Comparison of ENCODE assay signal across 10 cellular contexts in the genomic region with DNA sequence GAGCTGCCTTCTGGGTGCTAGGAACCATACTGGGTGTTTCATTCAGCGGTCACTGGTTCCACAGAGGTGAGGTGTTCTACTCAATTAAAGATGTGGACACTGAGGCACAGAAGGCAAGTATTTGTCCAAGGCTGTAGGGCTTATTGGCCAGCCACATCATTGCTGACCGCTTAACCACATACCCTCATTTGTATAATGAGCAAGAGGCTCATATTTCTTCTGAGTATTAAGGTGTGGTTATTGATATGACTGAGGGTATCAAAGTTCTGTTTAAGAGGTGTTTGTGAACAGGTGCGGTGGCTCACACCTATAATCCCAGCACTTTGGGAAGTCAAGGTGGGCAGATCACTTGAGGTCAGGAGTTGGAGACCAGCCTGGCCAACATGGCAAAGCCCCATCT. TPM values are rescaled to one million over a fixed set of nuclear protein-coding genes. Genes with fewer than 3 reads are reported as not detected.
A peak's percentile ranks its signal among the peaks of the same experiment; 100 is the strongest.
DNase-seq lines count a peak whose midpoint lies in the region; ATAC-seq and TF ChIP-seq lines count a peak whose summit lies in the region.
"Had no signal": no experiment of that assay in that cellular context is flagged by ENCODE, and none has a peak within 500 bp of the region (broad histone marks: within the 10 kb centered on the region; RNA-seq: fewer than 3 reads in every experiment).

No MANE protein-coding gene starts in this region.

- H3K27ac Mint-ChIP-seq in brain (peak overlapping the region in 3 of 5 experiments; percentile 95 to 97 (median 96)), natural killer cell (peak overlapping the region; percentile 57 to 78)

- H3K36me3 Mint-ChIP-seq in brain = peaks cover 14% of the 10 kb centered on the region
- H3K36me3 Mint-ChIP-seq in natural killer cell = no peaks in the 10 kb centered on the region

- H3K4me3 Mint-ChIP-seq in brain = peak overlapping the region in 1 of 5 experiments; percentile 68
- no peak overlapping the region for H3K4me3 Mint-ChIP-seq in natural killer cell

- H3K27me3 Mint-ChIP-seq in brain (no peaks in the 10 kb centered on the region), natural killer cell (ENCODE audit: low read depth in 2 of 2) (no peaks in the 10 kb centered on the region)

- H3K9me3 ChIP-seq in right cardiac atrium (ENCODE audit: control insufficient read depth, low read length) (no peaks in the 10 kb centered on the region), uterus (no peaks in the 10 kb centered on the region)

- 95% methylated on average over 3 of the region's 3 CpGs for WGBS in right cardiac atrium

- TF ChIP-seq CTCF in brain (conservative IDR thresholded peaks at IDR 0.05) (no peak), natural killer cell (IDR thresholded peaks at IDR 0.05) (no peak), uterus (IDR thresholded peaks at IDR 0.05) (no peak)

- H3K27ac ChIP-seq in right cardiac atrium (ENCODE audit: low read length) = peak overlapping the region; percentile 63
- H3K27ac ChIP-seq in uterus = peak overlapping the region; percentile 3 to 8
- H3K27ac ChIP-seq: brain microvascular endothelial cell had no signal

- ATAC-seq in right cardiac atrium (no peak), left cardiac atrium (no peak), natural killer cell (no peak)

- no peaks in the 10 kb centered on the region for H3K27me3 ChIP-seq in right cardiac atrium (ENCODE audit: control insufficient read depth, insufficient read depth)
- no peaks in the 10 kb centered on the region for H3K27me3 ChIP-seq in uterus
- H3K27me3 ChIP-seq: brain microvascular endothelial cell had no signal

- intact Hi-C loops in right cardiac atrium (cut with DNase I) (no loop called here), left cardiac atrium (cut with DNase I) (no loop called here), natural killer cell (cut with micrococcal nuclease) (no loop called here), uterus (cut with DNase I; ENCODE audit: low total_unique reads) (no loop called here)

- H3K4me1 ChIP-seq in right cardiac atrium (ENCODE audit: control insufficient read depth, insufficient read depth, low read length) (peaks cover 47% of the 10 kb centered on the region), uterus (peaks cover 0 to 11% of the 10 kb centered on the region in 2 donors)

- no peak for DNase-seq in right cardiac atrium
- DNase-seq in left cardiac atrium = no peak
- no peak for DNase-seq in natural killer cell
- no peak for DNase-seq in uterus
- DNase-seq in HCEC 1CT = no peak
- DNase-seq in KBM-7 = no peak
- no peak for DNase-seq in foreskin melanocyte
- DNase-seq: MM.1S had no signal

- in situ Hi-C loops in KBM-7 (cut with MboI; ENCODE audit: low pct_unique_long_range_greater_than_20kb, low sequenced_read_pairs) = no loop called here

- H3K4me3 ChIP-seq in right cardiac atrium (ENCODE audit: low read length) (no peak overlapping the region), uterus (no peak overlapping the region)

- no peaks in the 10 kb centered on the region for H3K36me3 ChIP-seq in uterus
- H3K36me3 ChIP-seq: brain microvascular endothelial cell had no signal

- H3K9me3 Mint-ChIP-seq in brain (no peaks in the 10 kb centered on the region), natural killer cell (no peaks in the 10 kb centered on the region)

- TF ChIP-seq POLR2A in uterus (IDR thresholded peaks at IDR 0.05) = no peak

- H3K4me1 Mint-ChIP-seq in brain = peaks cover 71% of the 10 kb centered on the region
- H3K4me1 Mint-ChIP-seq in natural killer cell = peaks cover 88 to 91% of the 10 kb centered on the region in 2 donors

RNA-seq across cellular contexts. Expression of a gene that starts 14.3 kb away (rescaled TPM):
- total RNA-seq in right cardiac atrium (10 to 100 TPM; 28.2 to 35.7 (median 32.1) TPM), left cardiac atrium (10 to 100 TPM; 22.5 to 37.0 TPM), natural killer cell (100 to 1,000 TPM; 103 to 130 (median 123) TPM), uterus (10 to 100 TPM; 10.8 to 57.9 (median 33.9) TPM)
- polyA plus RNA-seq in right cardiac atrium (16.3 TPM), brain (ENCODE audit: insufficient read depth, low read depth, low replicate concordance) (51.1 TPM)

RNA-seq across cellular contexts. Expression of a gene that starts 53.2 kb away (rescaled TPM):
- 10 to 100 TPM; 16.9 to 19.2 (median 17.8) TPM for total RNA-seq in right cardiac atrium
- polyA plus RNA-seq in right cardiac atrium = 9.7 TPM
- 10 to 100 TPM; 15.1 to 16.6 TPM for total RNA-seq in left cardiac atrium
- polyA plus RNA-seq in brain (ENCODE audit: insufficient read depth, low read depth, low replicate concordance) = 21.6 TPM
- 10 to 100 TPM; 39.4 to 49.3 (median 48.1) TPM for total RNA-seq in natural killer cell
- 10 to 100 TPM; 17.1 to 51.2 (median 28.1) TPM for total RNA-seq in uterus
